19 cellular contexts compared by ENCODE assay signal in the genomic region with DNA sequence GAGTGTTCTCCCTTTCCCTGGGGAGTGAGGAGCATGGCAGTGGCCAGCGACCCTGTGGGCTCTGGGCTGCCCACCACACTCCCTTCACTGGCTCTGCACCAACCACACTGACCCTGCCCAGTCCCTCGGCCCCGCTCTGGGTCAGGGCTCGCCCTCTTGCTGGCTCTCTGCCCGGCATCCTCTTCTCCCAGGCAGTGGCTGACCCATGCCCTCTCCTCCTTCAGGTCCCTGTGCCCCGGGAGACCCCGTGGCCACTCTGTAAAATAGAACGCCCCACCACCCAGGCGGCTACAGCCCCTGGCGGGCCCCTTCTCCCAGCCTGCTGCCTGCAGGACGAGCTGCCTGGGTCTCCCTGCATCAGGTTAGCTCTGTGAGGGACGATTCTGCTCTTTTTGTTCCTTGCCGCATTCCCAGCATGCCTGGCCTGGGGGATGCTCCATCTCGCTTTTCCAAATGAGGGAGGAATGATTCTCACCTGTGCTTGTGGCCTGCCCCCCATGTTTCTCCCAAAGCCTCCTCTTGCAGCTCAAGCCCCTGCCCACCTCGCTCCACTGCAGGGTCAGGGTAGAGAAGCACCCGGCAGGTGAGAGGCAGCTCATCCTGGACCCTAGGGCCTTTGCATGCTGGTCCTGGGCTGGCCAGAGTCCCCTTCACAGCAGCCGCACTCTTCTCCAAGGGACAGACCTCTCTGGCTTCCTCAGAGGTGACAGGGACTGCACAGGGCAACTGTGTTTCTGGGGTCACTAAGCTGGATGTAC. TPM values are rescaled to one million over a fixed set of nuclear protein-coding genes. Genes with fewer than 3 reads are reported as not detected.
DNase-seq lines count a peak whose midpoint lies in the region; ATAC-seq and TF ChIP-seq lines count a peak whose summit lies in the region.
"Had no signal": no experiment of that assay in that cellular context is flagged by ENCODE, and none has a peak within 500 bp of the region (broad histone marks: within the 10 kb centered on the region; RNA-seq: fewer than 3 reads in every experiment).

No MANE protein-coding gene starts in this region.

- H3K4me3 Mint-ChIP-seq in GM23338 (no peak overlapping the region), chondrocyte (ENCODE audit: unreplicated experiment) (no peak overlapping the region), neural crest cell (no peak overlapping the region)
- H3K4me3 Mint-ChIP-seq: CD8-positive, alpha-beta memory T cell; HFFc6 had no signal

- H3K4me3 ChIP-seq in GM23338 (no peak overlapping the region), suprapubic skin (no peak overlapping the region)
- H3K4me3 ChIP-seq: BLaER1 treated with 17β-estradiol and CSF1 and Interleukin-3, amounts not matched to agents 10 nM and 100 nM had no signal

- no peaks in the 10 kb centered on the region for H3F3A ChIP-seq in GM23338 (replicated peaks; ENCODE audit: low read depth)

- no peaks in the 10 kb centered on the region for H3K36me3 Mint-ChIP-seq in GM23338 (ENCODE audit: low read depth)
- peaks cover 3% of the 10 kb centered on the region for H3K36me3 Mint-ChIP-seq in chondrocyte (ENCODE audit: low read depth)
- no peaks in the 10 kb centered on the region for H3K36me3 Mint-ChIP-seq in neural crest cell (ENCODE audit: low read depth)
- H3K36me3 Mint-ChIP-seq: CD8-positive, alpha-beta memory T cell had no signal

- H3K27me3 ChIP-seq in GM23338 (ENCODE audit: insufficient read depth) (no peaks in the 10 kb centered on the region), suprapubic skin (peaks cover 6% of the 10 kb centered on the region)
- H3K27me3 ChIP-seq: BLaER1 treated with 17β-estradiol and CSF1 and Interleukin-3, amounts not matched to agents 10 nM and 100 nM had no signal

- TF ChIP-seq CTCF in GM23338 (conservative IDR thresholded peaks at IDR 0.05; ENCODE audit: low read depth in 2 of 2) (no peak), chondrocyte (IDR thresholded peaks at IDR 0.05) (no peak), neural crest cell (conservative IDR thresholded peaks at IDR 0.05) (no peak), suprapubic skin (IDR thresholded peaks at IDR 0.05) (no peak)

- no peaks in the 10 kb centered on the region; the same call in 1 of the 2 replicates for H3K9me2 ChIP-seq in GM23338 (ENCODE audit: insufficient read depth)

- peak; percentile 60 for ATAC-seq in GM23338
- ATAC-seq in HG03565 (IDR thresholded peaks at IDR 0.05; ENCODE audit: unreplicated experiment): no peak
- ATAC-seq in GM21367 (IDR thresholded peaks at IDR 0.05; ENCODE audit: unreplicated experiment): no peak

- TF ChIP-seq EP300 in suprapubic skin (IDR thresholded peaks at IDR 0.05): no peak

- H3K27ac Mint-ChIP-seq in GM23338 (no peak overlapping the region), chondrocyte (ENCODE audit: unreplicated experiment) (no peak overlapping the region), neural crest cell (ENCODE audit: unreplicated experiment) (peak overlapping the region; percentile 84)
- H3K27ac Mint-ChIP-seq: CD8-positive, alpha-beta memory T cell; HFFc6 had no signal

- H3K79me2 ChIP-seq in GM23338 (replicated peaks; ENCODE audit: insufficient read depth): no peaks in the 10 kb centered on the region

- no peaks in the 10 kb centered on the region for H3K36me3 ChIP-seq in GM23338 (ENCODE audit: insufficient read depth)
- H3K36me3 ChIP-seq in suprapubic skin: no peaks in the 10 kb centered on the region
- H3K36me3 ChIP-seq: BLaER1 treated with 17β-estradiol and CSF1 and Interleukin-3, amounts not matched to agents 10 nM and 100 nM had no signal

- TF ChIP-seq POLR2A in suprapubic skin (IDR thresholded peaks at IDR 0.05): no peak

- WGBS in suprapubic skin: 76% methylated on average over 14 of the region's 17 CpGs

- no peaks in the 10 kb centered on the region; the same call in 1 of the 2 replicates for H4K20me1 ChIP-seq in GM23338 (replicated peaks; ENCODE audit: insufficient read depth)
- H4K20me1 ChIP-seq: BLaER1 treated with 17β-estradiol and CSF1 and Interleukin-3, amounts not matched to agents 10 nM and 100 nM had no signal

- H2AFZ ChIP-seq in GM23338: peak overlapping the region; percentile 84

- H3K4me2 ChIP-seq in GM23338: no peak overlapping the region
- H3K4me2 ChIP-seq: BLaER1 treated with 17β-estradiol and CSF1 and Interleukin-3, amounts not matched to agents 10 nM and 100 nM had no signal

- H3K4me1 ChIP-seq in GM23338 (ENCODE audit: insufficient read depth): no peaks in the 10 kb centered on the region
- H3K4me1 ChIP-seq in suprapubic skin: no peaks in the 10 kb centered on the region

- H3K27me3 Mint-ChIP-seq in GM23338 (ENCODE audit: insufficient read depth, low read depth, poor library complexity) (peaks cover 7% of the 10 kb centered on the region), chondrocyte (ENCODE audit: low read depth) (peaks cover 10% of the 10 kb centered on the region), neural crest cell (ENCODE audit: low read depth) (no peaks in the 10 kb centered on the region)

- H3K9me3 Mint-ChIP-seq in GM23338: peaks cover 2% of the 10 kb centered on the region; the same call in 1 of the 3 replicates
- H3K9me3 Mint-ChIP-seq in chondrocyte (ENCODE audit: low read depth): no peaks in the 10 kb centered on the region
- no peaks in the 10 kb centered on the region for H3K9me3 Mint-ChIP-seq in neural crest cell

- peak; percentile 28 for DNase-seq in GM23338 (ENCODE audit: low spot score)
- DNase-seq in chondrocyte (ENCODE audit: low spot score): peak; percentile 52
- no peak for DNase-seq in neural crest cell (ENCODE audit: low read depth, low spot score)
- peak; percentile 51 to 72 for DNase-seq in suprapubic skin (ENCODE audit: low spot score in 2 of 2)
- DNase-seq in mucosa of gallbladder (ENCODE audit: low spot score): no peak
- DNase-seq: CD8-positive, alpha-beta memory T cell; H7; HFFc6; KG1; NCI-H1417; NCI-H187; NCI-H2227 treated with DMSO at 0.1 percent for 48 hours; NCI-H510A treated with DMSO at 0.1 percent for 48 hours; NCI-H774; SIG-M5 had no signal

- H3K27ac ChIP-seq in GM23338 (ENCODE audit: low read depth) (no peak overlapping the region), suprapubic skin (no peak overlapping the region)
- H3K27ac ChIP-seq: BLaER1 treated with 17β-estradiol and CSF1 and Interleukin-3, amounts not matched to agents 10 nM and 100 nM had no signal

- peaks cover 15% of the 10 kb centered on the region for H3K4me1 Mint-ChIP-seq in GM23338
- H3K4me1 Mint-ChIP-seq in chondrocyte (ENCODE audit: low read depth): no peaks in the 10 kb centered on the region
- peaks cover 16% of the 10 kb centered on the region for H3K4me1 Mint-ChIP-seq in neural crest cell
- H3K4me1 Mint-ChIP-seq: CD8-positive, alpha-beta memory T cell had no signal

- H3K9me3 ChIP-seq in suprapubic skin: no peaks in the 10 kb centered on the region
- H3K9me3 ChIP-seq: BLaER1 treated with 17β-estradiol and CSF1 and Interleukin-3, amounts not matched to agents 10 nM and 100 nM had no signal

TF ChIP-seq in GM23338, 12 proteins besides CTCF, POLR2A, EP300 and RAD21:
- no peak for TF ChIP-seq EZH2phosphoT487 (IDR thresholded peaks at IDR 0.05; ENCODE audit: unreplicated experiment)
- no peak for TF ChIP-seq STAT1 (IDR thresholded peaks at IDR 0.05; ENCODE audit: unreplicated experiment)

RNA-seq across cellular contexts. Expression of gene CFAP100, which starts 14.5 kb away (rescaled TPM):
- 0.07 TPM in 1 of 2 replicates, not detected in the other for total RNA-seq in GM23338 (2014; rRNA removed; shearing (Covaris generic))
- not detected in 2 replicates for polyA plus RNA-seq in GM23338 (2016; fragmentation: Nextera tagmentation; extraction: Ambion mirVana)
- not detected in 3 replicates for total RNA-seq in chondrocyte
- 1.1 and 1.7 TPM in 2 replicates for total RNA-seq in neural crest cell
- not detected for total RNA-seq in suprapubic skin
- total RNA-seq in mucosa of gallbladder: 0.40 TPM
- total RNA-seq: CD8-positive, alpha-beta memory T cell; HFFc6; RPMI7951 had no signal
- polyA plus RNA-seq: CD8-positive, alpha-beta memory T cell had no signal

RNA-seq across cellular contexts. Expression of gene KLF15, which starts 23.0 kb away (rescaled TPM):
- 14.0 and 19.8 TPM in 2 replicates for total RNA-seq in GM23338 (2014; rRNA removed; shearing (Covaris generic))
- 3.3 and 3.5 TPM in 2 replicates for polyA plus RNA-seq in GM23338 (2016; fragmentation: Nextera tagmentation; extraction: Ambion mirVana)
- total RNA-seq in chondrocyte: 0.41 to 1.8 TPM (median 1.3 TPM) in 3 replicates
- 18.0 and 19.3 TPM in 2 replicates for total RNA-seq in neural crest cell
- total RNA-seq in suprapubic skin: 10 to 100 TPM in 3 of 4 donors, 1 to 10 TPM in 1; 7.3 to 19.2 (median 14.3) TPM
- total RNA-seq in mucosa of gallbladder: 28.1 TPM
- polyA plus RNA-seq: CD8-positive, alpha-beta memory T cell had no signal

Comparison
In these comparisons a context has a peak if more than half of its experiments do, and no peak if none do; other contexts are left out.
1. DNase-seq: peak in GM23338 (single experiment), chondrocyte (single experiment) and suprapubic skin (2 of 2); none in neural crest cell (single experiment) and mucosa of gallbladder (single experiment).